Comparison of ENCODE assay signal across 12 cellular contexts in the genomic region with DNA sequence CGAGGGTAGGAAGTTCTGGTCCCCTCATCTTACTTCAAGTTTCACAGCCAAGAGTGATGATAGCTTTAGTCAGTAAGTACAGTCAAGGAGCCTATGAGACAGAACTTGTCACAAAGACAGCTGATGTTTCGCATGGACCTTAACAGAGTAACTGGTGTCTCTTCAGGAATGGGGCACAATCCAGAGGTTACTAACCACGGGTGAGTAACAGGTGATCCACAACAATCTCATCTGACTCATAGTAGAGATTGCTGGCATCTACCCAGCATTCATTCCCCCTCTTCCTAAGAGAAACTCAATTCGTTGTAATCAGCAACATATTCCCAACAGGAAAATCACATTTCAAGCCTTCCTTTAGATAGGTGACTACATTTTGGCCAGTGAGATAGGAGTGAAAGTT.
A peak's percentile ranks its signal among the peaks of the same experiment; 100 is the strongest.
DNase-seq lines count a peak whose midpoint lies in the region; ATAC-seq, FAIRE-seq and TF ChIP-seq lines count a peak whose summit lies in the region.
"Had no signal": no experiment of that assay in that cellular context is flagged by ENCODE, and none has a peak within 500 bp of the region (broad histone marks: within the 10 kb centered on the region; RNA-seq: fewer than 3 reads in every experiment).

No MANE protein-coding gene starts in this region.

- H3K79me2 ChIP-seq in astrocyte (ENCODE audit: insufficient read depth, low read length), result no peaks in the 10 kb centered on the region

- H3K9me3 ChIP-seq in astrocyte (ENCODE audit: insufficient read depth, low read depth, low read length) (no peaks in the 10 kb centered on the region), uterus (no peaks in the 10 kb centered on the region)
- H3K9me3 ChIP-seq: Caco-2 had no signal

- peak; percentile 95 for FAIRE-seq in astrocyte (lab: Jason Lieb, UNC)

- TF ChIP-seq POLR2A in uterus (IDR thresholded peaks at IDR 0.05), result no peak

- intact Hi-C loops in uterus (cut with DNase I; ENCODE audit: low total_unique reads), result no loop called here

- H3K4me3 ChIP-seq in astrocyte (ENCODE audit: insufficient read depth, low read depth, low read length), result no peak overlapping the region
- H3K4me3 ChIP-seq in uterus, result no peak overlapping the region
- H3K4me3 ChIP-seq: skin epidermis had no signal

- no peaks in the 10 kb centered on the region for H4K20me1 ChIP-seq in astrocyte (ENCODE audit: insufficient read depth, low read length)

- H3K36me3 ChIP-seq in astrocyte (ENCODE audit: insufficient read depth, low read length) (no peaks in the 10 kb centered on the region), uterus (no peaks in the 10 kb centered on the region)

- H3K4me1 Mint-ChIP-seq in astrocyte (ENCODE audit: low read depth, unreplicated experiment) (peaks cover 24% of the 10 kb centered on the region), memory B cell (peaks cover 38% of the 10 kb centered on the region), WTC11 (peaks cover 15% of the 10 kb centered on the region)

- no peaks in the 10 kb centered on the region for H3K27me3 ChIP-seq in astrocyte (ENCODE audit: insufficient read depth, low read length)
- no peaks in the 10 kb centered on the region for H3K27me3 ChIP-seq in uterus

- H3K27me3 Mint-ChIP-seq in astrocyte (ENCODE audit: low read depth, unreplicated experiment), result no peaks in the 10 kb centered on the region
- no peaks in the 10 kb centered on the region for H3K27me3 Mint-ChIP-seq in memory B cell
- H3K27me3 Mint-ChIP-seq in WTC11 (ENCODE audit: low read depth), result no peaks in the 10 kb centered on the region; the same call in 1 of the 2 replicates

- CTCF ChIA-PET in WTC11 (lab: Charles Lee), result interaction anchor here (0.6 kb wide), 1 partner anchor 156 kb away, joined by 3 read pairs; no protein-coding TSS in a partner anchor

- H3K4me3 Mint-ChIP-seq in astrocyte (ENCODE audit: unreplicated experiment) (no peak overlapping the region), memory B cell (no peak overlapping the region), WTC11 (no peak overlapping the region)

- ATAC-seq in memory B cell (ENCODE audit: low read depth) (no peak), WTC11 (no peak), HG03039 (IDR thresholded peaks at IDR 0.05; ENCODE audit: unreplicated experiment) (no peak), GM19328 (IDR thresholded peaks at IDR 0.05; ENCODE audit: unreplicated experiment) (no peak)

- H3K9ac ChIP-seq in astrocyte (ENCODE audit: low read length), result no peak overlapping the region

- peak; percentile 53 for DNase-seq in AG08396 (ENCODE audit: low spot score)
- peak; percentile 87 for DNase-seq in HS-5 (ENCODE audit: low read depth)
- DNase-seq in astrocyte (ENCODE audit: low read depth), result peak; percentile 91
- DNase-seq in memory B cell (ENCODE audit: low spot score in 2 of 2), result no peak
- DNase-seq in WTC11 (ENCODE audit: low spot score), result no peak
- DNase-seq in uterus, result no peak
- DNase-seq: Caco-2, NCI-H1436 treated with DMSO at 0.1 percent for 48 hours, OCI-M1 had no signal

- H3K27ac Mint-ChIP-seq in astrocyte (ENCODE audit: unreplicated experiment) (no peak overlapping the region), memory B cell (peak overlapping the region; percentile 69), WTC11 (no peak overlapping the region)

- TF ChIP-seq CTCF in astrocyte (IDR thresholded peaks at IDR 0.05; ENCODE audit: insufficient read depth, low read depth, low read length), result no peak
- no peak for TF ChIP-seq CTCF in WTC11 (IDR thresholded peaks at IDR 0.05)
- TF ChIP-seq CTCF in uterus (IDR thresholded peaks at IDR 0.05), result no peak

- H3K36me3 Mint-ChIP-seq in astrocyte (ENCODE audit: low read depth, unreplicated experiment), result no peaks in the 10 kb centered on the region
- peaks cover 5% of the 10 kb centered on the region for H3K36me3 Mint-ChIP-seq in memory B cell
- H3K36me3 Mint-ChIP-seq in WTC11, result no peaks in the 10 kb centered on the region; the same call in 1 of the 2 replicates

- H2AFZ ChIP-seq in astrocyte (ENCODE audit: low read depth, low read length), result no peak overlapping the region

- H3K9me3 Mint-ChIP-seq in astrocyte (ENCODE audit: unreplicated experiment) (peaks cover 2% of the 10 kb centered on the region), memory B cell (peaks cover 5% of the 10 kb centered on the region), WTC11 (peaks cover 10% of the 10 kb centered on the region)

- POLR2A ChIA-PET in WTC11 (lab: Charles Lee), result no interaction called here

- H3K4me1 ChIP-seq in astrocyte (ENCODE audit: insufficient read depth, low read length) (peaks cover 30% of the 10 kb centered on the region), uterus (no peaks in the 10 kb centered on the region)
- H3K4me1 ChIP-seq: Caco-2 had no signal

- H3K27ac ChIP-seq in astrocyte (ENCODE audit: low read depth, low read length) (peak overlapping the region; percentile 38), uterus (no peak overlapping the region)

- H3K4me2 ChIP-seq in astrocyte (ENCODE audit: low read length), result peak overlapping the region; percentile 54

TF ChIP-seq in WTC11, 78 proteins besides CTCF, POLR2A, EP300 and RAD21 (continues in another document):
- TF ChIP-seq, protein P1, sequence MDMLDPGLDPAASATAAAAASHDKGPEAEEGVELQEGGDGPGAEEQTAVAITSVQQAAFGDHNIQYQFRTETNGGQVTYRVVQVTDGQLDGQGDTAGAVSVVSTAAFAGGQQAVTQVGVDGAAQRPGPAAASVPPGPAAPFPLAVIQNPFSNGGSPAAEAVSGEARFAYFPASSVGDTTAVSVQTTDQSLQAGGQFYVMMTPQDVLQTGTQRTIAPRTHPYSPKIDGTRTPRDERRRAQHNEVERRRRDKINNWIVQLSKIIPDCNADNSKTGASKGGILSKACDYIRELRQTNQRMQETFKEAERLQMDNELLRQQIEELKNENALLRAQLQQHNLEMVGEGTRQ (CRISPR knock-in tag; IDR thresholded peaks at IDR 0.05), result no peak
- TF ChIP-seq, protein P2, sequence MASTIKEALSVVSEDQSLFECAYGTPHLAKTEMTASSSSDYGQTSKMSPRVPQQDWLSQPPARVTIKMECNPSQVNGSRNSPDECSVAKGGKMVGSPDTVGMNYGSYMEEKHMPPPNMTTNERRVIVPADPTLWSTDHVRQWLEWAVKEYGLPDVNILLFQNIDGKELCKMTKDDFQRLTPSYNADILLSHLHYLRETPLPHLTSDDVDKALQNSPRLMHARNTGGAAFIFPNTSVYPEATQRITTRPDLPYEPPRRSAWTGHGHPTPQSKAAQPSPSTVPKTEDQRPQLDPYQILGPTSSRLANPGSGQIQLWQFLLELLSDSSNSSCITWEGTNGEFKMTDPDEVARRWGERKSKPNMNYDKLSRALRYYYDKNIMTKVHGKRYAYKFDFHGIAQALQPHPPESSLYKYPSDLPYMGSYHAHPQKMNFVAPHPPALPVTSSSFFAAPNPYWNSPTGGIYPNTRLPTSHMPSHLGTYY (CRISPR knock-in tag; IDR thresholded peaks at IDR 0.05), result no peak
- TF ChIP-seq NR3C1 (CRISPR knock-in tag; conservative IDR thresholded peaks at IDR 0.05; ENCODE audit: low read depth), result no peak
- no peak for TF ChIP-seq NR1H2 (CRISPR knock-in tag; IDR thresholded peaks at IDR 0.05)
- TF ChIP-seq, protein P3, sequence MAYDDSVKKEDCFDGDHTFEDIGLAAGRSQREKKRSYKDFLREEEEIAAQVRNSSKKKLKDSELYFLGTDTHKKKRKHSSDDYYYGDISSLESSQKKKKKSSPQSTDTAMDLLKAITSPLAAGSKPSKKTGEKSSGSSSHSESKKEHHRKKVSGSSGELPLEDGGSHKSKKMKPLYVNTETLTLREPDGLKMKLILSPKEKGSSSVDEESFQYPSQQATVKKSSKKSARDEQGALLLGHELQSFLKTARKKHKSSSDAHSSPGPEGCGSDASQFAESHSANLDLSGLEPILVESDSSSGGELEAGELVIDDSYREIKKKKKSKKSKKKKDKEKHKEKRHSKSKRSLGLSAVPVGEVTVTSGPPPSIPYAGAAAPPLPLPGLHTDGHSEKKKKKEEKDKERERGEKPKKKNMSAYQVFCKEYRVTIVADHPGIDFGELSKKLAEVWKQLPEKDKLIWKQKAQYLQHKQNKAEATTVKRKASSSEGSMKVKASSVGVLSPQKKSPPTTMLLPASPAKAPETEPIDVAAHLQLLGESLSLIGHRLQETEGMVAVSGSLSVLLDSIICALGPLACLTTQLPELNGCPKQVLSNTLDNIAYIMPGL (CRISPR knock-in tag; IDR thresholded peaks at IDR 0.05), result no peak
- TF ChIP-seq, protein P4, sequence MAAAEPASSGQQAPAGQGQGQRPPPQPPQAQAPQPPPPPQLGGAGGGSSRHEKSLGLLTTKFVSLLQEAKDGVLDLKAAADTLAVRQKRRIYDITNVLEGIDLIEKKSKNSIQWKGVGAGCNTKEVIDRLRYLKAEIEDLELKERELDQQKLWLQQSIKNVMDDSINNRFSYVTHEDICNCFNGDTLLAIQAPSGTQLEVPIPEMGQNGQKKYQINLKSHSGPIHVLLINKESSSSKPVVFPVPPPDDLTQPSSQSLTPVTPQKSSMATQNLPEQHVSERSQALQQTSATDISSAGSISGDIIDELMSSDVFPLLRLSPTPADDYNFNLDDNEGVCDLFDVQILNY (CRISPR knock-in tag; IDR thresholded peaks at IDR 0.05), result no peak
- TF ChIP-seq, protein P5, sequence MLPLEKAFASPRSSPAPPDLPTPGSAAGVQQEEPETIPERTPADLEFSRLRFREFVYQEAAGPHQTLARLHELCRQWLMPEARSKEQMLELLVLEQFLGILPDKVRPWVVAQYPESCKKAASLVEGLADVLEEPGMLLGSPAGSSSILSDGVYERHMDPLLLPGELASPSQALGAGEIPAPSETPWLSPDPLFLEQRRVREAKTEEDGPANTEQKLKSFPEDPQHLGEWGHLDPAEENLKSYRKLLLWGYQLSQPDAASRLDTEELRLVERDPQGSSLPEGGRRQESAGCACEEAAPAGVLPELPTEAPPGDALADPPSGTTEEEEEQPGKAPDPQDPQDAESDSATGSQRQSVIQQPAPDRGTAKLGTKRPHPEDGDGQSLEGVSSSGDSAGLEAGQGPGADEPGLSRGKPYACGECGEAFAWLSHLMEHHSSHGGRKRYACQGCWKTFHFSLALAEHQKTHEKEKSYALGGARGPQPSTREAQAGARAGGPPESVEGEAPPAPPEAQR (CRISPR knock-in tag; IDR thresholded peaks at IDR 0.05), result no peak
- TF ChIP-seq CBFB (CRISPR knock-in tag; IDR thresholded peaks at IDR 0.05; ENCODE audit: low read depth), result no peak
- no peak for TF ChIP-seq ZNF138 (CRISPR knock-in tag; conservative IDR thresholded peaks at IDR 0.05)

Comparison
In these comparisons a context has a peak if more than half of its experiments do, and no peak if none do; other contexts are left out.
1. DNase-seq: peak in AG08396 (single experiment), HS-5 (single experiment) and astrocyte (single experiment); none in memory B cell (0 of 2), WTC11 (single experiment) and uterus (0 of 2).